ENCODE assay signal across 8 cellular contexts in genomic region chr14:30558675-30559555, GRCh38. TPM values are rescaled to one million over a fixed set of nuclear protein-coding genes. Genes with fewer than 3 reads are reported as not detected.
DNase-seq lines count a peak whose midpoint lies in the region; ATAC-seq and TF ChIP-seq lines count a peak whose summit lies in the region.

A gene with protein sequence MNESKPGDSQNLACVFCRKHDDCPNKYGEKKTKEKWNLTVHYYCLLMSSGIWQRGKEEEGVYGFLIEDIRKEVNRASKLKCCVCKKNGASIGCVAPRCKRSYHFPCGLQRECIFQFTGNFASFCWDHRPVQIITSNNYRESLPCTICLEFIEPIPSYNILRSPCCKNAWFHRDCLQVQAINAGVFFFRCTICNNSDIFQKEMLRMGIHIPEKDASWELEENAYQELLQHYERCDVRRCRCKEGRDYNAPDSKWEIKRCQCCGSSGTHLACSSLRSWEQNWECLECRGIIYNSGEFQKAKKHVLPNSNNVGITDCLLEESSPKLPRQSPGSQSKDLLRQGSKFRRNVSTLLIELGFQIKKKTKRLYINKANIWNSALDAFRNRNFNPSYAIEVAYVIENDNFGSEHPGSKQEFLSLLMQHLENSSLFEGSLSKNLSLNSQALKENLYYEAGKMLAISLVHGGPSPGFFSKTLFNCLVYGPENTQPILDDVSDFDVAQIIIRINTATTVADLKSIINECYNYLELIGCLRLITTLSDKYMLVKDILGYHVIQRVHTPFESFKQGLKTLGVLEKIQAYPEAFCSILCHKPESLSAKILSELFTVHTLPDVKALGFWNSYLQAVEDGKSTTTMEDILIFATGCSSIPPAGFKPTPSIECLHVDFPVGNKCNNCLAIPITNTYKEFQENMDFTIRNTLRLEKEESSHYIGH (plus strand): TSS chr14:30559158. CDS start chr14:30581080, 21,922 bp downstream.

- ATAC-seq in HG02642 (IDR thresholded peaks at IDR 0.05; ENCODE audit: poor library complexity, unreplicated experiment) = peak; percentile 99
- ATAC-seq in heart left ventricle = peak; percentile 99 to 100 (median 100)

- no peaks in the 10 kb centered on the region for H3K9me3 ChIP-seq in adipocyte (ENCODE audit: control insufficient read depth, low read length)
- no peaks in the 10 kb centered on the region for H3K9me3 ChIP-seq in heart left ventricle

- H3K36me3 ChIP-seq in adipocyte (ENCODE audit: control insufficient read depth, insufficient read depth, low read length, severe bottlenecking) (no peaks in the 10 kb centered on the region), heart left ventricle (peaks cover 0 to 4% (median 0%) of the 10 kb centered on the region in 9 donors)

- TF ChIP-seq POLR2A in heart left ventricle (IDR thresholded peaks at IDR 0.05) = peak in 1 of 2 donors; percentile 63

- H3K4me3 ChIP-seq in GM12865 (ENCODE audit: low read depth, low read length) (peak within 1 kb of the TSS; percentile 76), adipocyte (ENCODE audit: low read length) (peak within 1 kb of the TSS; percentile 97), heart left ventricle (peak within 1 kb of the TSS; percentile 68 to 96 (median 84))

- peak within 1 kb of the TSS; percentile 99 for H3K4me3 Mint-ChIP-seq in type B pancreatic cell

- TF ChIP-seq CTCF in GM12865 (IDR thresholded peaks at IDR 0.05; ENCODE audit: insufficient read depth, low read depth, low read length, missing control alignments) = no peak
- TF ChIP-seq CTCF in heart left ventricle (IDR thresholded peaks at IDR 0.05) = no peak
- TF ChIP-seq CTCF in type B pancreatic cell (conservative IDR thresholded peaks at IDR 0.05) = no peak

- H3K27me3 Mint-ChIP-seq in type B pancreatic cell = no peaks in the 10 kb centered on the region

- H3K9ac ChIP-seq in adipocyte (ENCODE audit: low read length) = peak within 1 kb of the TSS; percentile 88

- H3K27me3 ChIP-seq in adipocyte (replicated peaks; ENCODE audit: control insufficient read depth, insufficient read depth, low read length) (no peaks in the 10 kb centered on the region), heart left ventricle (no peaks in the 10 kb centered on the region)

- intact Hi-C loops in heart left ventricle (cut with DNase I) = loop anchor here in 1 of 10 donors (5.0 kb wide), 1 partner anchor 63 kb away; the partner anchor contains the start of gene SCFD1
- intact Hi-C loops in posterior cingulate gyrus (cut with DNase I) = no loop called here

- H3K9me3 Mint-ChIP-seq in type B pancreatic cell = no peaks in the 10 kb centered on the region

- H3K27ac ChIP-seq in heart left ventricle = peak within 1 kb of the TSS in 11 of 12 donors; percentile 32 to 84 (median 73)

- 1% methylated on average over 46 to 62 of the region's 62 CpGs for WGBS in heart left ventricle, 4 donors

- H3K4me1 ChIP-seq in adipocyte (ENCODE audit: control insufficient read depth, insufficient read depth, low read length) = peaks cover 17% of the 10 kb centered on the region
- peaks cover 0 to 20% (median 7%) of the 10 kb centered on the region in 12 donors for H3K4me1 ChIP-seq in heart left ventricle

- peaks cover 19% of the 10 kb centered on the region for H3K36me3 Mint-ChIP-seq in type B pancreatic cell

- DNase-seq in GM12865 (ENCODE audit: low read depth) = peak; percentile 93
- peak; percentile 94 for DNase-seq in NCI-H1105 (lab: John Stamatoyannopoulos, UW)
- peak; percentile 76 for DNase-seq in T follicular helper cell (ENCODE audit: low read depth)
- DNase-seq in adipocyte (ENCODE audit: low read depth) = peak; percentile 96
- DNase-seq in heart left ventricle = peak; percentile 84 to 95 (median 89)
- DNase-seq in posterior cingulate gyrus = peak; percentile 72 to 98 (median 85)
- peak; percentile 87 for DNase-seq in type B pancreatic cell (ENCODE audit: extremely low spot score, unreplicated experiment)

- peaks cover 19% of the 10 kb centered on the region for H3K4me1 Mint-ChIP-seq in type B pancreatic cell (ENCODE audit: unreplicated experiment)

- peak within 1 kb of the TSS; percentile 98 for H3K27ac Mint-ChIP-seq in type B pancreatic cell

RNA-seq across cellular contexts. Expression of the gene that starts here (rescaled TPM):
- total RNA-seq in heart left ventricle (10 to 100 TPM in 1 of 9 donors, 1 to 10 TPM in 8; 2.8 to 10.2 (median 8.2) TPM), type B pancreatic cell (ENCODE audit: low replicate concordance) (20.6 and 39.5 TPM in 2 replicates)
- polyA plus RNA-seq in heart left ventricle = 1 to 10 TPM; 2.4 to 5.5 TPM

Comparison
In these comparisons a context has a peak if more than half of its experiments do, and no peak if none do; other contexts are left out.
1. Peak in every context shown above with its lines: DNase-seq, ATAC-seq, H3K4me3 ChIP-seq and H3K27ac ChIP-seq.